In the genomic region with DNA sequence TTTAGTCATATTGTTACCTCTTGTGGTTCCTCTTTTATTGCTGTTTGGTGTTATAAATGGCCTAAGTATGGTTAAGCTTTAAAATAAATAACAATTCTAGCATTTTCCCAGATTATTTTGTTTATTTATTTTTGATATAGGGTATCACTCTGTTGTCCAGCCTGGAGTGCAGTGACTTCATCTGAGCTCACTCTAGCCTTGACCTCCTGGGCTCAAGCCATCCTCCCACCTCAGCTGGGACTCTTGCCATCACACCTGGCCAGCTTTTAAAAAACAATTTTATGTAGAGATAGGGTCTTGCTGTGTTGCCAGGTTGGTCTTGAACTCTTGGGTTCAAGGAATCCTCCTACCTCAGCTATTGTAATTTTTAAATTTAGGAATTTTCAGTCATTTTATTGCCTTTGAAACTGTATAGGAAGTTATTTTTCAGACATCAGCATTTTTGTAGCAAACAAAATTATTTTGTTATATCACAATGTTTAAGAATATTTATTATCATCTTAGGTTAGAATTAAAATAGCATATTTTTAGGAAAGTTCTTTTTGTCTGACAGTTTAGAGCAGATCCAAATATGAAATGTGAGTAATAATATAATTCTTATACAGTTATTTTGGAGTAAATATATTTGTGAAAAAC, we compare ENCODE assay signal across 2 cellular contexts.
TF ChIP-seq lines count a peak whose summit lies in the region.

No MANE protein-coding gene starts in this region.

TF ChIP-seq in liver, 16 proteins besides CTCF, POLR2A, EP300 and RAD21:
- TF ChIP-seq, protein P1, sequence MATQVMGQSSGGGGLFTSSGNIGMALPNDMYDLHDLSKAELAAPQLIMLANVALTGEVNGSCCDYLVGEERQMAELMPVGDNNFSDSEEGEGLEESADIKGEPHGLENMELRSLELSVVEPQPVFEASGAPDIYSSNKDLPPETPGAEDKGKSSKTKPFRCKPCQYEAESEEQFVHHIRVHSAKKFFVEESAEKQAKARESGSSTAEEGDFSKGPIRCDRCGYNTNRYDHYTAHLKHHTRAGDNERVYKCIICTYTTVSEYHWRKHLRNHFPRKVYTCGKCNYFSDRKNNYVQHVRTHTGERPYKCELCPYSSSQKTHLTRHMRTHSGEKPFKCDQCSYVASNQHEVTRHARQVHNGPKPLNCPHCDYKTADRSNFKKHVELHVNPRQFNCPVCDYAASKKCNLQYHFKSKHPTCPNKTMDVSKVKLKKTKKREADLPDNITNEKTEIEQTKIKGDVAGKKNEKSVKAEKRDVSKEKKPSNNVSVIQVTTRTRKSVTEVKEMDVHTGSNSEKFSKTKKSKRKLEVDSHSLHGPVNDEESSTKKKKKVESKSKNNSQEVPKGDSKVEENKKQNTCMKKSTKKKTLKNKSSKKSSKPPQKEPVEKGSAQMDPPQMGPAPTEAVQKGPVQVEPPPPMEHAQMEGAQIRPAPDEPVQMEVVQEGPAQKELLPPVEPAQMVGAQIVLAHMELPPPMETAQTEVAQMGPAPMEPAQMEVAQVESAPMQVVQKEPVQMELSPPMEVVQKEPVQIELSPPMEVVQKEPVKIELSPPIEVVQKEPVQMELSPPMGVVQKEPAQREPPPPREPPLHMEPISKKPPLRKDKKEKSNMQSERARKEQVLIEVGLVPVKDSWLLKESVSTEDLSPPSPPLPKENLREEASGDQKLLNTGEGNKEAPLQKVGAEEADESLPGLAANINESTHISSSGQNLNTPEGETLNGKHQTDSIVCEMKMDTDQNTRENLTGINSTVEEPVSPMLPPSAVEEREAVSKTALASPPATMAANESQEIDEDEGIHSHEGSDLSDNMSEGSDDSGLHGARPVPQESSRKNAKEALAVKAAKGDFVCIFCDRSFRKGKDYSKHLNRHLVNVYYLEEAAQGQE (IDR thresholded peaks at IDR 0.05) = no peak
- TF ChIP-seq HNF4A (conservative IDR thresholded peaks at IDR 0.05) (peak; percentile 6 to 11), RXRA (IDR thresholded peaks at IDR 0.05) (peak; percentile 6 to 24), FOXA1 (IDR thresholded peaks at IDR 0.05) (no peak)
TF ChIP-seq in liver: peak in this region for 2.

TF ChIP-seq in K562, 482 proteins besides CTCF, POLR2A, EP300 and RAD21 (continued from another document):
- TF ChIP-seq RBM39 (optimal IDR thresholded peaks at IDR 0.05; ENCODE audit: low read depth, low read length) = no peak
- TF ChIP-seq ZNF316 (IDR thresholded peaks at IDR 0.05) = peak; percentile 80
- TF ChIP-seq ZFP30 (CRISPR knock-in tag; IDR thresholded peaks at IDR 0.05; ENCODE audit: borderline replicate concordance) = no peak
- TF ChIP-seq HDAC1 (IDR thresholded peaks at IDR 0.05) = no peak
- no peak for TF ChIP-seq DMBX1 (CRISPR knock-in tag; IDR thresholded peaks at IDR 0.05; ENCODE audit: borderline replicate concordance)
- TF ChIP-seq POLR3A (IDR thresholded peaks at IDR 0.05; ENCODE audit: borderline replicate concordance, extremely low read depth, insufficient read depth, insufficient read length) = no peak
- TF ChIP-seq, protein P2, sequence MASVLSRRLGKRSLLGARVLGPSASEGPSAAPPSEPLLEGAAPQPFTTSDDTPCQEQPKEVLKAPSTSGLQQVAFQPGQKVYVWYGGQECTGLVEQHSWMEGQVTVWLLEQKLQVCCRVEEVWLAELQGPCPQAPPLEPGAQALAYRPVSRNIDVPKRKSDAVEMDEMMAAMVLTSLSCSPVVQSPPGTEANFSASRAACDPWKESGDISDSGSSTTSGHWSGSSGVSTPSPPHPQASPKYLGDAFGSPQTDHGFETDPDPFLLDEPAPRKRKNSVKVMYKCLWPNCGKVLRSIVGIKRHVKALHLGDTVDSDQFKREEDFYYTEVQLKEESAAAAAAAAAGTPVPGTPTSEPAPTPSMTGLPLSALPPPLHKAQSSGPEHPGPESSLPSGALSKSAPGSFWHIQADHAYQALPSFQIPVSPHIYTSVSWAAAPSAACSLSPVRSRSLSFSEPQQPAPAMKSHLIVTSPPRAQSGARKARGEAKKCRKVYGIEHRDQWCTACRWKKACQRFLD (CRISPR knock-in tag; IDR thresholded peaks at IDR 0.05) = no peak
- no peak for TF ChIP-seq HBP1 (CRISPR knock-in tag; IDR thresholded peaks at IDR 0.05)
- no peak for TF ChIP-seq LCOR (CRISPR knock-in tag; IDR thresholded peaks at IDR 0.05)
- no peak for TF ChIP-seq ETV1 (tag; conservative IDR thresholded peaks at IDR 0.05; ENCODE audit: low read depth)
- TF ChIP-seq TCF7 (IDR thresholded peaks at IDR 0.05; ENCODE audit: borderline replicate concordance) = no peak
